9 cellular contexts compared by ENCODE assay signal in the genomic region with DNA sequence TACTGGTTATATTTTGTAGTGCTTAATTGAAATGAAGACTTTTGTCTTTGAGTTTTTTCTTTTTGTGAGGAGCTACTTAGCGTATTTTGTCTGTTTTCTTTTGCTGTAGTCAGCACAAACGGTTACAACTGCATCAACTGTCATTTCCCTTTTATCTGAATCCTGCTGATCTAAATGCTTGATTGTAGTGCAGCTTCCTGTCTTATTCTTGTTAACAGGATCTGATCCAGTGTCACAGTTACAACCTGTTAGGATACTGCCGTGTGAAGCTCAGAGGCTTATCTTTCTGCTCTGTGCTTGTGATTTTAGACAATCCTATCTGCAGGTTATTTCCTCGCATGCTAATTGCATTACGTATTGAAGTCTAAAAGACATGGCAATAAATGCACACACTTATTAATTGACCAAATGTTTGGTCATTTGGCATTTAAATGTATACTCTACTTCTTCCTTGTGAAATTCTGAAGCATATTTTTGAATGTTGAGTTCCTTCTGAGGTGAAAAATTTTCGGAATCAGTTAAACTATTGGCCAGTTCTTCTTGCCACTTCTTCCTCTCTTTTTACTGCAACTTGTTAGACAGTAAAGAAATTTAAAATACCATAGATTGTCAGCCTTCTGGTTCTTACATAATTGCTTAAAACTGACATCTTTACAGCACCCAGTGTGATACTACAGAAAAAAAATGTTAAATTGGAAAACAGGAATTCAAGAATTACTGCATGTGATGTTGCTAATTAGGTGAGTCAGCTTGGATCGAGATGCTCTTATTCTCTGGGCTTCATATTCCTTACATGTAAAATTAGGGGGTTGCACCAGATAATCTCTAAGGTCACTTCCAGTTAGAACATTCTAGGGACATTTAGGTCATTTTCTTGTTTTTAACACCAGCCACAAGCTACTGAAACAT.
DNase-seq lines count a peak whose midpoint lies in the region; ATAC-seq and TF ChIP-seq lines count a peak whose summit lies in the region.
"Had no signal": no experiment of that assay in that cellular context is flagged by ENCODE, and none has a peak within 500 bp of the region (broad histone marks: within the 10 kb centered on the region; RNA-seq: fewer than 3 reads in every experiment).

No MANE protein-coding gene starts in this region.

- no peaks in the 10 kb centered on the region for H3K9me2 ChIP-seq in Loucy (replicated peaks; ENCODE audit: low read depth, low read length)
- H3K9me2 ChIP-seq in neural cell (ENCODE audit: insufficient read depth, low read length), result no peaks in the 10 kb centered on the region

- H3K27ac Mint-ChIP-seq in CD4-positive, alpha-beta T cell, result peak overlapping the region; percentile 83

- peaks cover 48% of the 10 kb centered on the region for H4K20me1 ChIP-seq in Loucy (ENCODE audit: insufficient read depth, low read length, poor library complexity, severe bottlenecking)
- H4K20me1 ChIP-seq in neural cell (ENCODE audit: insufficient read depth), result no peaks in the 10 kb centered on the region

- peak; percentile 34 for ATAC-seq in CD4-positive, alpha-beta T cell (ENCODE audit: poor library complexity)
- ATAC-seq in HG02571 (IDR thresholded peaks at IDR 0.05; ENCODE audit: unreplicated experiment), result no peak

- H3K9me3 Mint-ChIP-seq in CD4-positive, alpha-beta T cell, result peaks cover 7% of the 10 kb centered on the region

- H3K4me1 Mint-ChIP-seq in CD4-positive, alpha-beta T cell (ENCODE audit: low read depth), result peaks cover 79% of the 10 kb centered on the region

- TF ChIP-seq CTCF in CD4-positive, alpha-beta T cell (IDR thresholded peaks at IDR 0.05), result no peak
- TF ChIP-seq CTCF in Loucy (conservative IDR thresholded peaks at IDR 0.05; ENCODE audit: low read length) (no peak), dorsolateral prefrontal cortex (IDR thresholded peaks at IDR 0.05 in 54 of 56, conservative IDR thresholded peaks at IDR 0.05 in 2 of 56; ENCODE audit: low read depth in 1 of 56, partially characterized antibody in 56 of 56) (no peak), neural cell (IDR thresholded peaks at IDR 0.05; ENCODE audit: poor library complexity, severe bottlenecking) (no peak)

- H3K79me2 ChIP-seq in Loucy (ENCODE audit: insufficient read depth, low read length) (peaks cover 93% of the 10 kb centered on the region), neural cell (replicated peaks; ENCODE audit: insufficient read depth, low read length) (peaks cover 6% of the 10 kb centered on the region)

- peak overlapping the region; percentile 58 for H3K4me2 ChIP-seq in Loucy (ENCODE audit: low read depth, low read length, poor library complexity, severe bottlenecking)
- peak overlapping the region; percentile 20 for H3K4me2 ChIP-seq in neural cell (ENCODE audit: low read length)

- intact Hi-C loops in CD4-positive, alpha-beta T cell (cut with DNase I, micrococcal nuclease), result no loop called here
- intact Hi-C loops in dorsolateral prefrontal cortex (cut with DNase I) (no loop called here), posterior vena cava (cut with DNase I) (loop anchor here in 1 of 2 donors (10.0 kb wide), 1 partner anchor 112 kb away; no protein-coding TSS in a partner anchor)

- H3K4me3 ChIP-seq in Loucy (ENCODE audit: low read length, poor library complexity, severe bottlenecking) (peak overlapping the region; percentile 35), dorsolateral prefrontal cortex (peak overlapping the region in 8 of 59 donors; percentile 1 to 17 (median 5)), neural cell (ENCODE audit: low read length) (peak overlapping the region; percentile 6)

- POLR2A ChIA-PET in CD4-positive, alpha-beta T cell (lab: Charles Lee), result interaction anchor here (0.6 to 2.0 kb wide), 4 partner anchors 12 to 221 kb away, joined by 3 to 5 read pairs (median 4); a partner anchor contains a TSS

- peaks cover 20% of the 10 kb centered on the region for H3K4me1 ChIP-seq in Loucy (ENCODE audit: insufficient read depth, low read length, poor library complexity, severe bottlenecking)

- peak overlapping the region; percentile 26 for H3K27ac ChIP-seq in CD4-positive, alpha-beta T cell (ENCODE audit: low read depth, low read length)
- peak overlapping the region in 48 of 59 donors; percentile 2 to 74 (median 42) for H3K27ac ChIP-seq in dorsolateral prefrontal cortex
- no peak overlapping the region for H3K27ac ChIP-seq in neural cell (ENCODE audit: low read length)

- H3K9ac ChIP-seq in Loucy (ENCODE audit: low read depth, low read length, poor library complexity, severe bottlenecking) (peak overlapping the region; percentile 29), neural cell (ENCODE audit: low read length) (no peak overlapping the region)

- no peaks in the 10 kb centered on the region for H3K27me3 ChIP-seq in CD4-positive, alpha-beta T cell (ENCODE audit: control insufficient read depth, insufficient read depth, low read length)
- H3K27me3 ChIP-seq in Loucy (ENCODE audit: insufficient read depth, low read length, poor library complexity, severe bottlenecking), result no peaks in the 10 kb centered on the region
- no peaks in the 10 kb centered on the region for H3K27me3 ChIP-seq in dorsolateral prefrontal cortex
- no peaks in the 10 kb centered on the region for H3K27me3 ChIP-seq in neural cell (ENCODE audit: insufficient read depth, low read depth, low read length)

- H2AFZ ChIP-seq in Loucy (ENCODE audit: low read length) (no peak overlapping the region), neural cell (ENCODE audit: low read depth, low read length) (no peak overlapping the region)

- H3K4me3 Mint-ChIP-seq in CD4-positive, alpha-beta T cell, result peak overlapping the region; percentile 49

- peaks cover 7% of the 10 kb centered on the region for H3K9me3 ChIP-seq in CD4-positive, alpha-beta T cell (ENCODE audit: control insufficient read depth, low read length)
- H3K9me3 ChIP-seq in Loucy (ENCODE audit: insufficient read depth, low read depth, low read length), result 0 out of 2 replicates have a peak, but pooled peaks cover 10% of the 10 kb centered on the region
- no peaks in the 10 kb centered on the region for H3K9me3 ChIP-seq in neural cell (ENCODE audit: low read length)

- no peak for TF ChIP-seq RAD21 in neural cell (conservative IDR thresholded peaks at IDR 0.05)

- no peaks in the 10 kb centered on the region for H3F3A ChIP-seq in Loucy (ENCODE audit: low read depth)
- no peaks in the 10 kb centered on the region for H3F3A ChIP-seq in neural cell (ENCODE audit: insufficient read depth, low read length, poor library complexity, severe bottlenecking)

- peaks cover 88% of the 10 kb centered on the region for H3K36me3 Mint-ChIP-seq in CD4-positive, alpha-beta T cell (ENCODE audit: low read depth)

- H3K36me3 ChIP-seq in Loucy (ENCODE audit: insufficient read depth, low read length), result peaks cover 39% of the 10 kb centered on the region
- H3K36me3 ChIP-seq in neural cell (ENCODE audit: insufficient read depth, low read length), result no peaks in the 10 kb centered on the region

- TF ChIP-seq EP300 in neural cell (conservative IDR thresholded peaks at IDR 0.05; ENCODE audit: poor library complexity, severe bottlenecking), result no peak

- DNase-seq in CD4-positive, alpha-beta T cell, result no peak
- DNase-seq in dorsolateral prefrontal cortex (no peak), NCI-H748 (lab: John Stamatoyannopoulos, UW; ENCODE audit: unreplicated experiment) (no peak), posterior vena cava (ENCODE audit: low spot score) (no peak), COLO668 (lab: John Stamatoyannopoulos, UW; ENCODE audit: unreplicated experiment) (no peak)
- DNase-seq: activated CD4-positive, alpha-beta T cell treated with anti-CD3 and anti-CD28 coated beads for 48 hours had no signal

- CTCF ChIA-PET in CD4-positive, alpha-beta T cell (lab: Charles Lee), result interaction anchor here (1.5 kb wide), 1 partner anchor 19 kb away, joined by 3 read pairs; no protein-coding TSS in a partner anchor

- H3K27me3 Mint-ChIP-seq in CD4-positive, alpha-beta T cell, result no peaks in the 10 kb centered on the region

TF ChIP-seq in neural cell, 6 proteins besides CTCF, POLR2A, EP300 and RAD21:
- no peak for TF ChIP-seq SMC3 (conservative IDR thresholded peaks at IDR 0.05; ENCODE audit: poor library complexity)
- TF ChIP-seq EZH2 (IDR thresholded peaks at IDR 0.05; ENCODE audit: borderline replicate concordance, insufficient read depth, low read length, poor library complexity, severe bottlenecking), result no peak
- TF ChIP-seq POLR2AphosphoS5 (IDR thresholded peaks at IDR 0.05), result peak; percentile 34
- TF ChIP-seq TAF1 (IDR thresholded peaks at IDR 0.05; ENCODE audit: low read depth), result no peak
- no peak for TF ChIP-seq MXI1 (conservative IDR thresholded peaks at IDR 0.05; ENCODE audit: poor library complexity, severe bottlenecking)
- TF ChIP-seq, protein P1, sequence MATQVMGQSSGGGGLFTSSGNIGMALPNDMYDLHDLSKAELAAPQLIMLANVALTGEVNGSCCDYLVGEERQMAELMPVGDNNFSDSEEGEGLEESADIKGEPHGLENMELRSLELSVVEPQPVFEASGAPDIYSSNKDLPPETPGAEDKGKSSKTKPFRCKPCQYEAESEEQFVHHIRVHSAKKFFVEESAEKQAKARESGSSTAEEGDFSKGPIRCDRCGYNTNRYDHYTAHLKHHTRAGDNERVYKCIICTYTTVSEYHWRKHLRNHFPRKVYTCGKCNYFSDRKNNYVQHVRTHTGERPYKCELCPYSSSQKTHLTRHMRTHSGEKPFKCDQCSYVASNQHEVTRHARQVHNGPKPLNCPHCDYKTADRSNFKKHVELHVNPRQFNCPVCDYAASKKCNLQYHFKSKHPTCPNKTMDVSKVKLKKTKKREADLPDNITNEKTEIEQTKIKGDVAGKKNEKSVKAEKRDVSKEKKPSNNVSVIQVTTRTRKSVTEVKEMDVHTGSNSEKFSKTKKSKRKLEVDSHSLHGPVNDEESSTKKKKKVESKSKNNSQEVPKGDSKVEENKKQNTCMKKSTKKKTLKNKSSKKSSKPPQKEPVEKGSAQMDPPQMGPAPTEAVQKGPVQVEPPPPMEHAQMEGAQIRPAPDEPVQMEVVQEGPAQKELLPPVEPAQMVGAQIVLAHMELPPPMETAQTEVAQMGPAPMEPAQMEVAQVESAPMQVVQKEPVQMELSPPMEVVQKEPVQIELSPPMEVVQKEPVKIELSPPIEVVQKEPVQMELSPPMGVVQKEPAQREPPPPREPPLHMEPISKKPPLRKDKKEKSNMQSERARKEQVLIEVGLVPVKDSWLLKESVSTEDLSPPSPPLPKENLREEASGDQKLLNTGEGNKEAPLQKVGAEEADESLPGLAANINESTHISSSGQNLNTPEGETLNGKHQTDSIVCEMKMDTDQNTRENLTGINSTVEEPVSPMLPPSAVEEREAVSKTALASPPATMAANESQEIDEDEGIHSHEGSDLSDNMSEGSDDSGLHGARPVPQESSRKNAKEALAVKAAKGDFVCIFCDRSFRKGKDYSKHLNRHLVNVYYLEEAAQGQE (IDR thresholded peaks at IDR 0.05; ENCODE audit: borderline replicate concordance), result no peak
TF ChIP-seq in neural cell: peak in this region for 1.
